ENCODE assay signal across 8 cellular contexts in the genomic region with DNA sequence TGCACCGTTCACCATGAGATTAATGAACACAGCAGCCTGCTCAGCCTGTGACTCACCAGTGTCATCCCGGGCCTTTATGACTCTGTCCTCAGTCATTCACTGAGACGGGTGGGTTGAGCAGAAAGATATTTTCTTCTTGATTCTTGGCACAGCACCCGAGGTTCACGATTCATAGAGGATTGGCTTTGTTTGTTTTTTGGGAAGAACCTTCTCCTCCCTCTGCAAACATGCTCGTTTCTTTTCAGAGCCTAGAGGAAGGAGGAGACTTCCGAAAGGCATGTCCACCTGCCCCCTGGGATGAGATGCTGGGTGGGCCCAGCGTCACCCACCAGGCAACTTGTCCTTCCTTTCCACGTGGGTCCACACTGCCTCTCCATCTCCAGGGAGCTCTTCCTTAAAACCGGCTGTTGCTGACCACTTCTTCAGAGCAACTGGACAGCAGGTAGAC.
DNase-seq lines count a peak whose midpoint lies in the region; ATAC-seq and TF ChIP-seq lines count a peak whose summit lies in the region.

No MANE protein-coding gene starts in this region.

- 38 to 44% (median 41%) methylated on average over 10 of the region's 10 CpGs for WGBS in adrenal gland, 4 donors
- WGBS in smooth muscle cell (ENCODE audit: low lambda C conversion rate), result 10% methylated on average over 10 of the region's 10 CpGs

- H3K4me3 ChIP-seq in adrenal gland (no peak overlapping the region), smooth muscle cell (no peak overlapping the region), MM.1S (ENCODE audit: low read length) (no peak overlapping the region)

- intact Hi-C loops in adrenal gland (cut with DNase I), result no loop called here

- peaks cover 15% of the 10 kb centered on the region for H3K79me2 ChIP-seq in smooth muscle cell (ENCODE audit: low read depth)
- H3K79me2 ChIP-seq in MM.1S (ENCODE audit: low read length), result no peaks in the 10 kb centered on the region

- H4K20me1 ChIP-seq in smooth muscle cell (ENCODE audit: low read depth), result no peaks in the 10 kb centered on the region
- H4K20me1 ChIP-seq in MM.1S (ENCODE audit: insufficient read depth, low read length), result no peaks in the 10 kb centered on the region

- CTCF ChIA-PET in activated CD8-positive, alpha-beta memory T cell treated with anti-CD3 and anti-CD28 coated beads, Interleukin-2, amount 10 ng/mL, durations not matched to agents 7 days and 5 days (lab: Charles Lee), result no interaction called here

- H3K9me3 ChIP-seq in adrenal gland (replicated peaks in 1 of 3), result no peaks in the 10 kb centered on the region
- no peaks in the 10 kb centered on the region for H3K9me3 ChIP-seq in smooth muscle cell (replicated peaks; ENCODE audit: low read depth)
- no peaks in the 10 kb centered on the region for H3K9me3 ChIP-seq in MM.1S (replicated peaks; ENCODE audit: insufficient read depth, low read length)

- H3K36me3 ChIP-seq in adrenal gland (replicated peaks in 1 of 2) (no peaks in the 10 kb centered on the region), smooth muscle cell (ENCODE audit: low read depth) (no peaks in the 10 kb centered on the region), MM.1S (replicated peaks; ENCODE audit: insufficient read depth, low read length) (no peaks in the 10 kb centered on the region)

- H3K36me3 Mint-ChIP-seq in activated CD8-positive, alpha-beta memory T cell treated with anti-CD3 and anti-CD28 coated beads, Interleukin-2, amount 10 ng/mL, durations not matched to agents 7 days and 5 days, result no peaks in the 10 kb centered on the region

- H3K27ac Mint-ChIP-seq in activated CD8-positive, alpha-beta memory T cell treated with anti-CD3 and anti-CD28 coated beads, Interleukin-2, amount 10 ng/mL, durations not matched to agents 7 days and 5 days, result no peak overlapping the region

- H3K27me3 Mint-ChIP-seq in activated CD8-positive, alpha-beta memory T cell treated with anti-CD3 and anti-CD28 coated beads, Interleukin-2, amount 10 ng/mL, durations not matched to agents 7 days and 5 days, result no peaks in the 10 kb centered on the region

- H3K9ac ChIP-seq in smooth muscle cell (ENCODE audit: low read depth) (peak overlapping the region; percentile 87), MM.1S (ENCODE audit: low read length) (no peak overlapping the region)

- H3K4me3 Mint-ChIP-seq in activated CD8-positive, alpha-beta memory T cell treated with anti-CD3 and anti-CD28 coated beads, Interleukin-2, amount 10 ng/mL, durations not matched to agents 7 days and 5 days, result no peak overlapping the region

- H3K9me2 ChIP-seq in MM.1S (replicated peaks; ENCODE audit: insufficient read depth, low read length), result no peaks in the 10 kb centered on the region

- no peak for TF ChIP-seq POLR2A in adrenal gland (IDR thresholded peaks at IDR 0.05)

- no peak for ATAC-seq in activated CD8-positive, alpha-beta memory T cell treated with anti-CD3 and anti-CD28 coated beads, Interleukin-2, amount 10 ng/mL, durations not matched to agents 7 days and 5 days
- no peak for ATAC-seq in HG02588 (IDR thresholded peaks at IDR 0.05; ENCODE audit: unreplicated experiment)

- H3F3A ChIP-seq in smooth muscle cell (ENCODE audit: low read depth), result peaks cover 30% of the 10 kb centered on the region
- no peaks in the 10 kb centered on the region for H3F3A ChIP-seq in MM.1S (ENCODE audit: insufficient read depth, low read length)

- DNase-seq in HCEC 1CT, result peak; percentile 96
- DNase-seq in adrenal gland, result peak; percentile 32 to 88 (median 74)
- DNase-seq in hepatic stellate cell (ENCODE audit: low spot score), result peak; percentile 98
- no peak for DNase-seq in smooth muscle cell (lab: John Stamatoyannopoulos, UW; ENCODE audit: unreplicated experiment)
- DNase-seq in activated CD8-positive, alpha-beta memory T cell treated with anti-CD3 and anti-CD28 coated beads, Interleukin-2, amount 10 ng/mL, durations not matched to agents 7 days and 5 days, result no peak
- DNase-seq in T-helper 1 cell, result no peak
- no peak for DNase-seq in MM.1S

- TF ChIP-seq CTCF in adrenal gland (IDR thresholded peaks at IDR 0.05), result no peak
- TF ChIP-seq CTCF in smooth muscle cell (IDR thresholded peaks at IDR 0.05; ENCODE audit: borderline replicate concordance, insufficient read depth, poor library complexity, severe bottlenecking), result no peak
- TF ChIP-seq CTCF in MM.1S (IDR thresholded peaks at IDR 0.05; ENCODE audit: low read length), result no peak

- H2AFZ ChIP-seq in smooth muscle cell (ENCODE audit: low read depth), result no peak overlapping the region
- H2AFZ ChIP-seq in MM.1S (ENCODE audit: low read length), result no peak overlapping the region

- H3K9me3 Mint-ChIP-seq in activated CD8-positive, alpha-beta memory T cell treated with anti-CD3 and anti-CD28 coated beads, Interleukin-2, amount 10 ng/mL, durations not matched to agents 7 days and 5 days (ENCODE audit: low read depth), result no peaks in the 10 kb centered on the region

- H3K4me1 ChIP-seq in adrenal gland (replicated peaks in 1 of 2), result peaks cover 17 to 24% of the 10 kb centered on the region in 2 donors
- H3K4me1 ChIP-seq in smooth muscle cell (ENCODE audit: low read depth), result peaks cover 43% of the 10 kb centered on the region
- H3K4me1 ChIP-seq in MM.1S (ENCODE audit: low read length), result no peaks in the 10 kb centered on the region

- H3K4me2 ChIP-seq in smooth muscle cell (peak overlapping the region; percentile 69), MM.1S (ENCODE audit: low read depth, low read length) (no peak overlapping the region)

- no peaks in the 10 kb centered on the region for H3K4me1 Mint-ChIP-seq in activated CD8-positive, alpha-beta memory T cell treated with anti-CD3 and anti-CD28 coated beads, Interleukin-2, amount 10 ng/mL, durations not matched to agents 7 days and 5 days

- H3K27ac ChIP-seq in adrenal gland (peak overlapping the region in 4 of 5 donors; percentile 6 to 84 (median 38)), smooth muscle cell (ENCODE audit: low read depth) (peak overlapping the region; percentile 99), MM.1S (ENCODE audit: low read length) (no peak overlapping the region)

- H3K27me3 ChIP-seq in adrenal gland, result no peaks in the 10 kb centered on the region
- H3K27me3 ChIP-seq in smooth muscle cell (ENCODE audit: low read depth), result no peaks in the 10 kb centered on the region
- no peaks in the 10 kb centered on the region for H3K27me3 ChIP-seq in MM.1S (replicated peaks; ENCODE audit: insufficient read depth, low read length)

Comparison
In these comparisons a context has a peak if more than half of its experiments do, and no peak if none do; other contexts are left out.
1. DNase-seq: peak in HCEC 1CT (single experiment), adrenal gland (7 of 7) and hepatic stellate cell (single experiment); none in smooth muscle cell (single experiment), activated CD8-positive, alpha-beta memory T cell treated with anti-CD3 and anti-CD28 coated beads, Interleukin-2, amount 10 ng/mL, durations not matched to agents 7 days and 5 days (single experiment), T-helper 1 cell (0 of 5) and MM.1S (single experiment).